Comparison of ENCODE assay signal across 20 cellular contexts in the genomic region with DNA sequence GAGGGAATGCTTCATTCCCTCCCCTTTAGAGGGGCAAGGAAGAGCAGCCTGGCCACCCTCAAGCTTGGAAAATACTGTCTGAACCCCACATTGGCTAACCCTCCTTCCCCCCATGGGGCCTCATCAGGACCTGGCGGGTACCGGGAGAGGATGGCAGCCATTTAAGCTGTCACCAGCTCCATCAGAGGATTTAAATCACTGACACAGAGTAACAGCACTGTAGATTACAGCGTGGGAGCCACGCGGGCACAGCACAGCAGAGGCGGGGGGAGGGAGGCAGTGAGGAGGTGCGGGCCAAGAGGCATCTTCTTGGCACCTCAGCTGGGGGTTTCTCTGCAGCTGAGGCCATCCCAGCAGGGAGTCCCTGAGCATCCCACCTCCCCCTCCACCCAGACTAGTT.
"Had no signal": no experiment of that assay in that cellular context is flagged by ENCODE, and none has a peak within 500 bp of the region (broad histone marks: within the 10 kb centered on the region; RNA-seq: fewer than 3 reads in every experiment).

No MANE protein-coding gene starts in this region.

- H3K9me3 ChIP-seq: esophagus muscularis mucosa, left ventricle myocardium inferior, mucosa of descending colon, right lobe of liver, thoracic aorta had no signal

- H3K36me3 ChIP-seq: esophagus muscularis mucosa, left ventricle myocardium inferior, right lobe of liver, thoracic aorta had no signal

- H3K4me3 ChIP-seq: esophagus muscularis mucosa, left ventricle myocardium inferior, lung, mucosa of descending colon, right lobe of liver, thoracic aorta had no signal

- DNase-seq: activated CD4-positive, alpha-beta memory T cell treated with anti-CD3 and anti-CD28 coated beads, Interleukin-2, amount 10 ng/mL, durations not matched to agents 7 days and 5 days; activated CD4-positive, alpha-beta T cell treated with anti-CD3 and anti-CD28 coated beads for 1 hour; activated CD4-positive, alpha-beta T cell treated with anti-CD3 and anti-CD28 coated beads, Interleukin-2, amount 10 ng/mL, durations not matched to agents 7 days and 5 days; activated CD8-positive, alpha-beta memory T cell treated with anti-CD3 and anti-CD28 coated beads, Interleukin-2, amount 50 U/mL, for 48 hours; activated gamma-delta T cell; activated naive CD4-positive, alpha-beta T cell treated with anti-CD3 and anti-CD28 coated beads, Interleukin-2, amount 10 ng/mL, durations not matched to agents 7 days and 5 days; activated naive CD8-positive, alpha-beta T cell treated with anti-CD3 and anti-CD28 coated beads, Interleukin-2, amount 10 ng/mL, durations not matched to agents 7 days and 5 days; central memory CD4-positive, alpha-beta T cell; dermis blood vessel endothelial cell; effector CD4-positive, alpha-beta T cell; foreskin melanocyte; mucosa of descending colon; right lobe of liver; stimulated activated CD4-positive, alpha-beta T cell treated with anti-CD3 and anti-CD28 coated beads, Interleukin-2, amount 100 ng/mL, for 48 hours; T-helper 2 cell; trophoblast cell had no signal

- H3K27me3 ChIP-seq: right lobe of liver had no signal

- H3K27ac ChIP-seq: esophagus muscularis mucosa, left ventricle myocardium inferior, right lobe of liver, thoracic aorta had no signal
